14 cellular contexts compared by ENCODE assay signal in genomic region chr5:2335156-2335555, GRCh38.
A peak's percentile ranks its signal among the peaks of the same experiment; 100 is the strongest.
DNase-seq lines count a peak whose midpoint lies in the region; ATAC-seq and TF ChIP-seq lines count a peak whose summit lies in the region.
"Had no signal": no experiment of that assay in that cellular context is flagged by ENCODE, and none has a peak within 500 bp of the region (broad histone marks: within the 10 kb centered on the region; RNA-seq: fewer than 3 reads in every experiment).

No MANE protein-coding gene starts in this region.

- H3F3A ChIP-seq in GM23338 (replicated peaks; ENCODE audit: low read depth) (no peaks in the 10 kb centered on the region), PC-3 (ENCODE audit: low read length, unreplicated experiment) (no peaks in the 10 kb centered on the region)

- POLR2A ChIA-PET in PC-3 (lab: Charles Lee; ENCODE audit: unreplicated experiment), result no interaction called here

- BruUV-seq in PC-3 (replicated peaks; lab: Mats Ljungman, UMichigan), result no TSS peak

- H3K4me3 ChIP-seq in GM23338, result no peak overlapping the region
- no peak overlapping the region for H3K4me3 ChIP-seq in PC-3 (ENCODE audit: low read length)
- H3K4me3 ChIP-seq: BLaER1 treated with 17β-estradiol and CSF1 and Interleukin-3, amounts not matched to agents 10 nM and 100 nM had no signal

- H3K27ac ChIP-seq in GM23338 (ENCODE audit: low read depth) (no peak overlapping the region), PC-3 (ENCODE audit: low read length) (no peak overlapping the region)
- H3K27ac ChIP-seq: BLaER1 treated with 17β-estradiol and CSF1 and Interleukin-3, amounts not matched to agents 10 nM and 100 nM had no signal

- peaks cover 5% of the 10 kb centered on the region; the same call in 1 of the 3 replicates for H3K9me3 Mint-ChIP-seq in GM23338
- H3K9me3 Mint-ChIP-seq in neural crest cell, result no peaks in the 10 kb centered on the region
- H3K9me3 Mint-ChIP-seq: CD4-positive, alpha-beta T cell had no signal

- H3K4me3 Mint-ChIP-seq in GM23338, result no peak overlapping the region
- H3K4me3 Mint-ChIP-seq in neural crest cell, result peak overlapping the region; percentile 51
- H3K4me3 Mint-ChIP-seq in T-helper 17 cell, result no peak overlapping the region
- H3K4me3 Mint-ChIP-seq: CD4-positive, alpha-beta T cell had no signal

- no peaks in the 10 kb centered on the region; the same call in 2 of the 3 replicates for H3K36me3 Mint-ChIP-seq in GM23338 (ENCODE audit: low read depth)
- no peaks in the 10 kb centered on the region for H3K36me3 Mint-ChIP-seq in neural crest cell (ENCODE audit: low read depth)
- no peaks in the 10 kb centered on the region for H3K36me3 Mint-ChIP-seq in T-helper 17 cell (ENCODE audit: low read depth)

- no peak for DNase-seq in GM23338 (ENCODE audit: low spot score)
- DNase-seq in NCI-H146 treated with DMSO at 0.1 percent for 48 hours (lab: John Stamatoyannopoulos, UW; ENCODE audit: unreplicated experiment), result peak; percentile 79
- DNase-seq in NCI-H748 treated with DMSO at 0.1 percent for 48 hours (lab: John Stamatoyannopoulos, UW), result peak; percentile 80
- no peak for DNase-seq in neural crest cell (ENCODE audit: low read depth, low spot score)
- no peak for DNase-seq in T-helper 17 cell
- DNase-seq in PC-3, result no peak
- DNase-seq in CD1c-positive myeloid dendritic cell (ENCODE audit: extremely low spot score), result no peak
- DNase-seq: ACHN; CD4-positive, alpha-beta T cell; DND-41; GDM1 had no signal

- no peaks in the 10 kb centered on the region for H3K79me2 ChIP-seq in GM23338 (replicated peaks; ENCODE audit: insufficient read depth)
- no peaks in the 10 kb centered on the region for H3K79me2 ChIP-seq in PC-3 (ENCODE audit: low read length)

- H4K20me1 ChIP-seq in GM23338 (replicated peaks; ENCODE audit: insufficient read depth) (no peaks in the 10 kb centered on the region), PC-3 (ENCODE audit: low read length) (no peaks in the 10 kb centered on the region)
- H4K20me1 ChIP-seq: BLaER1 treated with 17β-estradiol and CSF1 and Interleukin-3, amounts not matched to agents 10 nM and 100 nM had no signal

- H3K36me3 ChIP-seq in GM23338 (ENCODE audit: insufficient read depth) (no peaks in the 10 kb centered on the region; the same call in 1 of the 2 replicates), PC-3 (ENCODE audit: low read depth, low read length) (no peaks in the 10 kb centered on the region)
- H3K36me3 ChIP-seq: BLaER1 treated with 17β-estradiol and CSF1 and Interleukin-3, amounts not matched to agents 10 nM and 100 nM had no signal

- H3K4me2 ChIP-seq in GM23338 (no peak overlapping the region), PC-3 (ENCODE audit: low read length) (no peak overlapping the region)
- H3K4me2 ChIP-seq: BLaER1 treated with 17β-estradiol and CSF1 and Interleukin-3, amounts not matched to agents 10 nM and 100 nM had no signal

- H3K27ac Mint-ChIP-seq in GM23338 (no peak overlapping the region), neural crest cell (ENCODE audit: unreplicated experiment) (no peak overlapping the region), T-helper 17 cell (no peak overlapping the region)
- H3K27ac Mint-ChIP-seq: CD4-positive, alpha-beta T cell had no signal

- ATAC-seq in GM23338 (peak; percentile 42), GM18511 (IDR thresholded peaks at IDR 0.05; ENCODE audit: unreplicated experiment) (no peak), T-helper 17 cell (no peak), PC-3 (no peak)
- ATAC-seq: HepG2 had no signal

- H3K9me2 ChIP-seq in GM23338 (ENCODE audit: insufficient read depth) (no peaks in the 10 kb centered on the region), PC-3 (replicated peaks; ENCODE audit: low read length) (no peaks in the 10 kb centered on the region)

- H3K4me1 Mint-ChIP-seq in GM23338, result peaks cover 12% of the 10 kb centered on the region; the same call in 2 of the 3 replicates
- H3K4me1 Mint-ChIP-seq in neural crest cell, result peaks cover 53% of the 10 kb centered on the region
- H3K4me1 Mint-ChIP-seq in T-helper 17 cell, result no peaks in the 10 kb centered on the region

- H3K9me3 ChIP-seq in T-helper 17 cell (ENCODE audit: control insufficient read depth, low read length, poor library complexity, severe bottlenecking) (no peaks in the 10 kb centered on the region), PC-3 (ENCODE audit: low read length) (no peaks in the 10 kb centered on the region)
- H3K9me3 ChIP-seq: BLaER1 treated with 17β-estradiol and CSF1 and Interleukin-3, amounts not matched to agents 10 nM and 100 nM had no signal

- TF ChIP-seq CTCF in GM23338 (conservative IDR thresholded peaks at IDR 0.05; ENCODE audit: low read depth in 2 of 2) (no peak), neural crest cell (conservative IDR thresholded peaks at IDR 0.05) (no peak), PC-3 (conservative IDR thresholded peaks at IDR 0.05; ENCODE audit: low read depth, low read length) (no peak)

- H3K27me3 ChIP-seq in GM23338 (ENCODE audit: insufficient read depth) (no peaks in the 10 kb centered on the region), PC-3 (ENCODE audit: low read length) (peaks cover 47% of the 10 kb centered on the region)
- H3K27me3 ChIP-seq: BLaER1 treated with 17β-estradiol and CSF1 and Interleukin-3, amounts not matched to agents 10 nM and 100 nM had no signal

- H2AFZ ChIP-seq in GM23338 (no peak overlapping the region), PC-3 (ENCODE audit: low read length) (no peak overlapping the region)

- H3K4me1 ChIP-seq in GM23338 (ENCODE audit: insufficient read depth) (no peaks in the 10 kb centered on the region), PC-3 (ENCODE audit: insufficient read depth, low read length) (no peaks in the 10 kb centered on the region)

- CTCF ChIA-PET in PC-3 (lab: Charles Lee), result no interaction called here

- H3K27me3 Mint-ChIP-seq in GM23338 (ENCODE audit: insufficient read depth, low read depth, poor library complexity), result peaks cover 4% of the 10 kb centered on the region
- H3K27me3 Mint-ChIP-seq in neural crest cell (ENCODE audit: low read depth), result peaks cover 3% of the 10 kb centered on the region
- H3K27me3 Mint-ChIP-seq in T-helper 17 cell, result peaks cover 5% of the 10 kb centered on the region
- H3K27me3 Mint-ChIP-seq: CD4-positive, alpha-beta T cell had no signal

- intact Hi-C loops in PC-3 (cut with micrococcal nuclease), result no loop called here

- H3K9ac ChIP-seq in PC-3 (ENCODE audit: low read length), result no peak overlapping the region
- H3K9ac ChIP-seq: BLaER1 treated with 17β-estradiol and CSF1 and Interleukin-3, amounts not matched to agents 10 nM and 100 nM had no signal

TF ChIP-seq in GM23338, 12 proteins besides CTCF, POLR2A, EP300 and RAD21 (continues in another document):
- TF ChIP-seq ZNF462 (CRISPR knock-in tag; IDR thresholded peaks at IDR 0.05), result no peak
- no peak for TF ChIP-seq JUNB (IDR thresholded peaks at IDR 0.05; ENCODE audit: unreplicated experiment)
- no peak for TF ChIP-seq NANOG (IDR thresholded peaks at IDR 0.05; ENCODE audit: borderline replicate concordance)

Comparison
In these comparisons a context has a peak if more than half of its experiments do, and no peak if none do; other contexts are left out.
1. DNase-seq: peak in NCI-H146 treated with DMSO at 0.1 percent for 48 hours (single experiment) and NCI-H748 treated with DMSO at 0.1 percent for 48 hours (single experiment); none in GM23338 (single experiment), neural crest cell (single experiment), T-helper 17 cell (0 of 3), PC-3 (single experiment) and CD1c-positive myeloid dendritic cell (single experiment).